8 cellular contexts compared by ENCODE assay signal in the genomic region with DNA sequence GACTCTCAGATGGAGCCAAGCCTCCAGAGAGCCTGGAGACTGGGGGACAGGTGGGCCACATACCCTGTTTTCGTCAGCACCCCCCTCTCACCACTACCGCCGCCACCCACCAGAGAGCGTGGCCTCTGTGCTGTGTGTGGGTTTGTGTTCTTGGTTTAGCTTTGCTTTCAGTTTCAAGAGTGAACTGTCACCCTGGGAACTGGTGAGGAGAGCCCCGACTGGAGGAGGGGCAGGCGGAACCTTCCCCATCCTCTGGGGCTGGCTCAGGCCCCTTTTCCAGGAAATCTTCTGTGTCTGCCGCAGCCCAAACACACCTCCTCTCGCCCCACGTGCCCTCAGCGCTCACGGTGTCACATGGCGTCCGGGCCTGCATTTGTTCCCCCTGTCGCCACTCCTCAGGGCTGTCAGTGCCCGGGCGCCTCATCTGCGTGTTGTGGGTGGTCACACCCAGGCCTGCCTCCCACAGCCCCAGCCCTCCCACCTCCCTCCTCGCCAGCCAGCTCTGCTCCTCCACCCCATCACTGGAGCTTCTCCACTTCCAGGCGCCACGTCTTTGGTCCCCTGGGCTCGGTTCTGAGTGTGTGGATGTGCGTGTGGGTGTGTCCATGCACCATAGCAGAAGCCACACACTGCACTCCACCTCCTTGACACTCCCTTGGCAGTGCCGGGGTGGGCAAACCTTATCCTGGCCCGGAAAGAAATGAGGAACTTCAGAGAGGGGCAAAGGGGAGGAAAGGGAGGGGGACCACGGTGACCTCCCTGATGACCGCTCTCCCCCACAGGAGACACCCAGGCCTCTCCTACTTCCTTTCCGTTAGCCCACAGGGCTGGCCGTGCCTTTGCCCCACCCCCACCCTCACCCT. TPM values are rescaled to one million over a fixed set of nuclear protein-coding genes. Genes with fewer than 3 reads are reported as not detected.
A peak's percentile ranks its signal among the peaks of the same experiment; 100 is the strongest.
DNase-seq lines count a peak whose midpoint lies in the region; ATAC-seq and TF ChIP-seq lines count a peak whose summit lies in the region.

No MANE protein-coding gene starts in this region.

- H3K4me3 Mint-ChIP-seq in CD14-positive monocyte: peak overlapping the region; percentile 70 to 77

- H3K9me3 Mint-ChIP-seq in CD14-positive monocyte: peaks cover 0 to 2% (median 0%) of the 10 kb centered on the region in 7 donors

- peak overlapping the region; percentile 89 to 94 (median 93) for H3K27ac Mint-ChIP-seq in CD14-positive monocyte

- intact Hi-C loops in CD14-positive monocyte (cut with micrococcal nuclease) (loop anchor here (5.0 kb wide), 3 partner anchors 40 to 110 kb away; a partner anchor contains a TSS), Right ventricle myocardium superior (cut with DNase I) (loop anchor here (5.0 kb wide), 2 partner anchors 40 to 105 kb away; no protein-coding TSS in a partner anchor)

- peaks cover 67% of the 10 kb centered on the region for H3K4me1 Mint-ChIP-seq in CD14-positive monocyte

- DNase-seq in CD14-positive monocyte (ENCODE audit: low spot score): peak; percentile 69
- peak; percentile 65 for DNase-seq in Jurkat, Clone E6-1 (ENCODE audit: low read depth, low spot score)
- peak; percentile 84 for DNase-seq in activated CD8-positive, alpha-beta memory T cell treated with anti-CD3 and anti-CD28 coated beads for 24 hours
- DNase-seq in Right ventricle myocardium superior: peak; percentile 64
- peak; percentile 73 for DNase-seq in stimulated activated CD4-positive, alpha-beta T cell treated with anti-CD3 and anti-CD28 coated beads, Interleukin-4, amount 100 ng/mL, for 24 hours
- DNase-seq in NCI-H1105 (lab: John Stamatoyannopoulos, UW): no peak
- DNase-seq in HPDE6-E6E7 (ENCODE audit: extremely low spot score): no peak

- H3K4me3 ChIP-seq in Jurkat, Clone E6-1 (ENCODE audit: low read length): peak overlapping the region; percentile 37

- ATAC-seq in GM21367 (IDR thresholded peaks at IDR 0.05; ENCODE audit: unreplicated experiment) (peak; percentile 36), Right ventricle myocardium superior (ENCODE audit: poor library complexity) (peak; percentile 42)

- peaks cover 0 to 3% (median 0%) of the 10 kb centered on the region in 3 donors for H3K27me3 Mint-ChIP-seq in CD14-positive monocyte (ENCODE audit: low read depth in 3 of 3)

- peak; percentile 47 for TF ChIP-seq CTCF in CD14-positive monocyte (IDR thresholded peaks at IDR 0.05)

- H3K36me3 Mint-ChIP-seq in CD14-positive monocyte: peaks cover 14 to 23% of the 10 kb centered on the region in 2 donors

RNA-seq across cellular contexts. Expression of a gene that starts 27.8 kb away (rescaled TPM):
- polyA plus RNA-seq in CD14-positive monocyte: 10 to 100 TPM; 10.4 to 20.5 TPM
- 12.4 TPM for polyA plus RNA-seq in Jurkat, Clone E6-1 (2012; ENCODE audit: insufficient read depth, insufficient read length)
- total RNA-seq in Right ventricle myocardium superior: 2.0 TPM

Comparison
In these comparisons a context has a peak if more than half of its experiments do, and no peak if none do; other contexts are left out.
1. DNase-seq: peak in CD14-positive monocyte (single experiment), Jurkat, Clone E6-1 (single experiment), activated CD8-positive, alpha-beta memory T cell treated with anti-CD3 and anti-CD28 coated beads for 24 hours (single experiment), Right ventricle myocardium superior (single experiment) and stimulated activated CD4-positive, alpha-beta T cell treated with anti-CD3 and anti-CD28 coated beads, Interleukin-4, amount 100 ng/mL, for 24 hours (single experiment); none in NCI-H1105 (single experiment) and HPDE6-E6E7 (single experiment).